In genomic region chr7:28572321-28573058, GRCh38 we compare ENCODE assay signal across 19 cellular contexts.
DNase-seq lines count a peak whose midpoint lies in the region; ATAC-seq, FAIRE-seq and TF ChIP-seq lines count a peak whose summit lies in the region.
"Had no signal": no experiment of that assay in that cellular context is flagged by ENCODE, and none has a peak within 500 bp of the region (broad histone marks: within the 10 kb centered on the region; RNA-seq: fewer than 3 reads in every experiment).

No MANE protein-coding gene starts in this region.

- CTCF ChIA-PET in activated CD8-positive, alpha-beta T cell treated with anti-CD3 and anti-CD28 coated beads for 36 hours (lab: Charles Lee), result no interaction called here

- DNase-seq in DMS53 (lab: John Stamatoyannopoulos, UW), result peak; percentile 61
- DNase-seq in DMS53 treated with DMSO at 0.1 percent for 48 hours (lab: John Stamatoyannopoulos, UW; ENCODE audit: unreplicated experiment), result no peak
- DNase-seq in NCI-H2029 (lab: John Stamatoyannopoulos, UW), result peak; percentile 48
- DNase-seq in RCC 7860 (ENCODE audit: low spot score), result peak; percentile 65
- peak; percentile 29 for DNase-seq in renal cortical epithelial cell (ENCODE audit: low read depth)
- no peak for DNase-seq in GM13976 (ENCODE audit: low spot score)
- no peak for DNase-seq in GM10266 (ENCODE audit: extremely low spot score)
- DNase-seq in activated CD8-positive, alpha-beta T cell treated with anti-CD3 and anti-CD28 coated beads for 36 hours, result no peak
- DNase-seq: 8988T; activated CD4-positive, alpha-beta memory T cell treated with anti-CD3 and anti-CD28 coated beads, Interleukin-2, amount 10 ng/mL, durations not matched to agents 7 days and 5 days; activated gamma-delta T cell; DND-41; glutamatergic neuron; Kasumi-1; left cardiac atrium; small intestine; T1000; testis had no signal

- H3K27me3 Mint-ChIP-seq in activated CD8-positive, alpha-beta T cell treated with anti-CD3 and anti-CD28 coated beads for 36 hours, result peaks cover 5% of the 10 kb centered on the region
- H3K27me3 Mint-ChIP-seq: activated CD4-positive, alpha-beta memory T cell treated with anti-CD3 and anti-CD28 coated beads, Interleukin-2, amount 10 ng/mL, durations not matched to agents 7 days and 5 days had no signal

- in situ Hi-C loops in GM13976 (cut with MboI; ENCODE audit: low sequenced_read_pairs, unreplicated experiment), result no loop called here

- POLR2A ChIA-PET in activated CD8-positive, alpha-beta T cell treated with anti-CD3 and anti-CD28 coated beads for 36 hours (lab: Charles Lee), result no interaction called here

- ATAC-seq in activated CD8-positive, alpha-beta T cell treated with anti-CD3 and anti-CD28 coated beads for 36 hours, result no peak

- TF ChIP-seq CTCF in GM13976 (IDR thresholded peaks at IDR 0.05; ENCODE audit: borderline replicate concordance, control extremely low read depth, extremely low read depth, insufficient read depth, missing control alignments) (no peak), GM10266 (IDR thresholded peaks at IDR 0.05; ENCODE audit: control insufficient read depth, insufficient read depth, low read depth, missing control alignments) (no peak)
- no peak for TF ChIP-seq CTCF in activated CD8-positive, alpha-beta T cell treated with anti-CD3 and anti-CD28 coated beads for 36 hours (IDR thresholded peaks at IDR 0.05)

- H3K4me1 Mint-ChIP-seq in activated CD8-positive, alpha-beta T cell treated with anti-CD3 and anti-CD28 coated beads for 36 hours (ENCODE audit: low read depth), result no peaks in the 10 kb centered on the region
- H3K4me1 Mint-ChIP-seq: activated CD4-positive, alpha-beta memory T cell treated with anti-CD3 and anti-CD28 coated beads, Interleukin-2, amount 10 ng/mL, durations not matched to agents 7 days and 5 days had no signal

- FAIRE-seq in RCC 7860 (lab: Jason Lieb, UNC), result peak; percentile 92
- FAIRE-seq: small intestine had no signal

- H3K27ac Mint-ChIP-seq in activated CD8-positive, alpha-beta T cell treated with anti-CD3 and anti-CD28 coated beads for 36 hours, result no peak overlapping the region
- H3K27ac Mint-ChIP-seq: activated CD4-positive, alpha-beta memory T cell treated with anti-CD3 and anti-CD28 coated beads, Interleukin-2, amount 10 ng/mL, durations not matched to agents 7 days and 5 days had no signal

- no peaks in the 10 kb centered on the region for H3K36me3 Mint-ChIP-seq in activated CD8-positive, alpha-beta T cell treated with anti-CD3 and anti-CD28 coated beads for 36 hours (ENCODE audit: low read depth)

- H3K4me3 Mint-ChIP-seq in activated CD8-positive, alpha-beta T cell treated with anti-CD3 and anti-CD28 coated beads for 36 hours, result no peak overlapping the region
- H3K4me3 Mint-ChIP-seq: activated CD4-positive, alpha-beta memory T cell treated with anti-CD3 and anti-CD28 coated beads, Interleukin-2, amount 10 ng/mL, durations not matched to agents 7 days and 5 days; neural crest cell had no signal

- H3K9me3 Mint-ChIP-seq in activated CD8-positive, alpha-beta T cell treated with anti-CD3 and anti-CD28 coated beads for 36 hours, result no peaks in the 10 kb centered on the region
- H3K9me3 Mint-ChIP-seq: activated CD4-positive, alpha-beta memory T cell treated with anti-CD3 and anti-CD28 coated beads, Interleukin-2, amount 10 ng/mL, durations not matched to agents 7 days and 5 days; neural crest cell had no signal

- intact Hi-C loops in activated CD8-positive, alpha-beta T cell treated with anti-CD3 and anti-CD28 coated beads for 36 hours (cut with micrococcal nuclease), result no loop called here

Comparison
In these comparisons a context has a peak if more than half of its experiments do, and no peak if none do; other contexts are left out.
1. DNase-seq: peak in DMS53 (single experiment), NCI-H2029 (single experiment), RCC 7860 (single experiment) and renal cortical epithelial cell (single experiment); none in DMS53 treated with DMSO at 0.1 percent for 48 hours (single experiment), GM13976 (single experiment), GM10266 (single experiment) and activated CD8-positive, alpha-beta T cell treated with anti-CD3 and anti-CD28 coated beads for 36 hours (single experiment).